24 cellular contexts compared by ENCODE assay signal in the genomic region with DNA sequence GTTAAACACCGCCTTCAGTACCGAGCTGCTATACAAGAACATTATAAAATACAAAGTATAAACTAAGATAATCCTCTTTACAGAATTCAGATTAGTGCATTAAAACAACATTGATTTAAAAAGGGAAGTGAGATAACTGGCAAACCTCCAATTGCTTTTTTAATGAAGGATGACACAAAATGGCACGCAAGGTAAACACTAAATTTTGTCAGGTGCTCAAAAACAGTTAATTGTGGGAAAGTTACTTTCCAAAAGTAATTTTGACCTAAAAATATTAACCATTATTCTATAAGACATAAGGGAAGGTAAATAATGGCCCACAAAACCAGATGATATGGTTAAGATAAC. TPM values are rescaled to one million over a fixed set of nuclear protein-coding genes. Genes with fewer than 3 reads are reported as not detected.
"Had no signal": no experiment of that assay in that cellular context is flagged by ENCODE, and none has a peak within 500 bp of the region (broad histone marks: within the 10 kb centered on the region; RNA-seq: fewer than 3 reads in every experiment).

No MANE protein-coding gene starts in this region.

- DNase-seq: activated CD4-positive, alpha-beta T cell treated with anti-CD3 and anti-CD28 coated beads for 48 hours; activated CD4-positive, alpha-beta T cell treated with anti-CD3 and anti-CD28 coated beads, Interleukin-2, amount 50 U/mL, for 4 hours; activated CD4-positive, CD25-positive, alpha-beta regulatory T cell treated with anti-CD3 and anti-CD28 coated beads, Interleukin-2, amount 50 U/mL, for 72 hours; activated CD8-positive, alpha-beta T cell treated with anti-CD3 and anti-CD28 coated beads, Interleukin-2, amount 10 ng/mL, durations not matched to agents 7 days and 5 days; activated effector memory CD4-positive, alpha-beta T cell treated with anti-CD3 and anti-CD28 coated beads, Interleukin-2, amount 50 U/mL, for 16 hours; activated naive CD4-positive, alpha-beta T cell treated with Interleukin-2 at 50 U/mL for 16 hours; activated naive CD8-positive, alpha-beta T cell treated with anti-CD3 and anti-CD28 coated beads, Interleukin-2, amount 50 U/mL, for 24 hours; activated T-cell treated with anti-CD3 and anti-CD28 coated beads, Interleukin-2, amount 50 U/mL, for 4 hours; amniotic stem cell; body of pancreas; Karpas-422; NCI-H1105 treated with DMSO at 0.1 percent for 48 hours; NCI-H1436 treated with DMSO at 0.1 percent for 48 hours; NCI-H187; NCI-H2081; NCI-H510A treated with DMSO at 0.1 percent for 48 hours; NCI-H69; PC-9; SIG-M5; T-cell had no signal

- ATAC-seq: activated CD8-positive, alpha-beta T cell treated with anti-CD3 and anti-CD28 coated beads, Interleukin-2, amount 10 ng/mL, durations not matched to agents 7 days and 5 days; activated naive CD4-positive, alpha-beta T cell treated with anti-CD3 and anti-CD28 coated beads, Interleukin-2, amount 50 U/mL, for 72 hours; activated naive CD8-positive, alpha-beta T cell treated with anti-CD3 and anti-CD28 coated beads, Interleukin-2, amount 50 U/mL, for 24 hours; activated T-cell treated with anti-CD3 and anti-CD28 coated beads, Interleukin-2, amount 50 U/mL, for 4 hours; body of pancreas; K562; T-cell had no signal

- H3K9me3 ChIP-seq: ascending aorta, body of pancreas had no signal

- H3K27ac Mint-ChIP-seq: activated CD8-positive, alpha-beta T cell treated with anti-CD3 and anti-CD28 coated beads, Interleukin-2, amount 10 ng/mL, durations not matched to agents 7 days and 5 days; activated naive CD4-positive, alpha-beta T cell treated with anti-CD3 and anti-CD28 coated beads, Interleukin-2, amount 50 U/mL, for 72 hours; activated naive CD8-positive, alpha-beta T cell treated with anti-CD3 and anti-CD28 coated beads, Interleukin-2, amount 50 U/mL, for 24 hours; T-cell had no signal

- H2AFZ ChIP-seq: PC-9 had no signal

- H3K4me1 ChIP-seq: ascending aorta, body of pancreas had no signal

- H3K4me3 ChIP-seq: ascending aorta, body of pancreas, K562, PC-9 had no signal

- H3K27me3 ChIP-seq: ascending aorta, body of pancreas had no signal

- FAIRE-seq: K562 had no signal

- H3K9me3 Mint-ChIP-seq: activated naive CD4-positive, alpha-beta T cell treated with anti-CD3 and anti-CD28 coated beads, Interleukin-2, amount 50 U/mL, for 72 hours; activated naive CD8-positive, alpha-beta T cell treated with anti-CD3 and anti-CD28 coated beads, Interleukin-2, amount 50 U/mL, for 24 hours; activated T-cell treated with anti-CD3 and anti-CD28 coated beads, Interleukin-2, amount 50 U/mL, for 4 hours; T-cell had no signal

- H3K4me3 Mint-ChIP-seq: activated CD8-positive, alpha-beta T cell treated with anti-CD3 and anti-CD28 coated beads, Interleukin-2, amount 10 ng/mL, durations not matched to agents 7 days and 5 days; activated naive CD8-positive, alpha-beta T cell treated with anti-CD3 and anti-CD28 coated beads, Interleukin-2, amount 50 U/mL, for 24 hours; activated T-cell treated with anti-CD3 and anti-CD28 coated beads, Interleukin-2, amount 50 U/mL, for 4 hours; T-cell had no signal

- H3K27ac ChIP-seq: ascending aorta, body of pancreas, PC-9 had no signal

- H3K4me1 Mint-ChIP-seq: T-cell had no signal

- H3K27me3 Mint-ChIP-seq: activated naive CD8-positive, alpha-beta T cell treated with anti-CD3 and anti-CD28 coated beads, Interleukin-2, amount 50 U/mL, for 24 hours; T-cell had no signal

- H3K4me2 ChIP-seq: PC-9 had no signal

RNA-seq across cellular contexts. Expression of gene MOXD1, which starts 58.3 kb away (rescaled TPM):
- total RNA-seq: activated CD8-positive, alpha-beta T cell treated with anti-CD3 and anti-CD28 coated beads, Interleukin-2, amount 10 ng/mL, durations not matched to agents 7 days and 5 days; activated T-cell treated with anti-CD3 and anti-CD28 coated beads, Interleukin-2, amount 50 U/mL, for 4 hours; K562; T-helper 2 cell treated with Interferon-gamma antibody and Interleukin-4, amounts not matched to agents 100 ng/mL and 5 ng/mL, for 36 hours had no signal
- polyA plus RNA-seq: K562 had no signal
